In the genomic region with DNA sequence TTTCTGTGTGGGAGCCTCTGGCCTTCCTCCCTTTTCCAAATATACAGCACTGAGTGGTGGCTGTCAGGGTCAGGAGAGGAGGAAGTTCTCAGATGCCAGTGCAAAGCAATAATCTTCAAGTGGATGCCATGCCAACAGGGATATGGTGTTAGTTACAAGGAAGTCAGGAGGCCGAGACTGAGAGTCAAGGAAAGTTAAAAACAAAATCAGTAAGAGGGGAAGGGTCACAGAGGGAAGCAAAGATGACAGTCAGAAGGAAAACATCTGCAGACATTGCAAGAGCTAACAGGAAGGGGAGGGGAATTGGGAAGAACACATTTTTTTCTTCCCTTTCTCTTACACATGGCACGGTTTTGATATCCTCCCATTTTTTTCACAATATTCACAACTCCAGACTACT, we compare ENCODE assay signal across 22 cellular contexts.
A peak's percentile ranks its signal among the peaks of the same experiment; 100 is the strongest.
DNase-seq lines count a peak whose midpoint lies in the region; ATAC-seq, FAIRE-seq and TF ChIP-seq lines count a peak whose summit lies in the region.
"Had no signal": no experiment of that assay in that cellular context is flagged by ENCODE, and none has a peak within 500 bp of the region (broad histone marks: within the 10 kb centered on the region; RNA-seq: fewer than 3 reads in every experiment).

No MANE protein-coding gene starts in this region.

- no peak overlapping the region for H2BK15ac ChIP-seq in H1 (ENCODE audit: low read length)

- no peak overlapping the region for H2AK5ac ChIP-seq in H1 (ENCODE audit: low read depth, low read length)

- intact Hi-C loops in left lung (cut with DNase I), result no loop called here
- intact Hi-C loops in sciatic nerve (cut with DNase I), result no loop called here
- intact Hi-C loops in body of pancreas (cut with DNase I), result no loop called here

- no peak overlapping the region for H2BK20ac ChIP-seq in H1 (ENCODE audit: low read length)

- no peak for TF ChIP-seq EP300 in H1 (IDR thresholded peaks at IDR 0.05; ENCODE audit: borderline replicate concordance in 1 of 2, low read depth in 2 of 2, low read length in 2 of 2)

- peaks cover 29 to 30% of the 10 kb centered on the region in 2 experiments for H3K9me3 ChIP-seq in H1 (ENCODE audit: insufficient read depth in 2 of 2, low read depth in 1 of 2, low read length in 1 of 2)
- H3K9me3 ChIP-seq in left lung, result peaks cover 0 to 36% of the 10 kb centered on the region in 2 donors
- H3K9me3 ChIP-seq in body of pancreas, result no peaks in the 10 kb centered on the region
- H3K9me3 ChIP-seq: BE2C, SK-N-SH had no signal

- no peak overlapping the region for H4K5ac ChIP-seq in H1 (ENCODE audit: insufficient read length, low read depth, low read length)

- FAIRE-seq in H1 (lab: Jason Lieb, UNC), result no peak
- FAIRE-seq: A204.1, GM12878, HTR-8/SVneo had no signal

- H3K23me2 ChIP-seq in H1 (ENCODE audit: low read depth, low read length), result no peaks in the 10 kb centered on the region

- no peaks in the 10 kb centered on the region; a peak in 1 of 8 replicates for H3K36me3 ChIP-seq in H1 (ENCODE audit: control insufficient read depth in 2 of 4, insufficient read depth in 4 of 4, low read length in 3 of 4)
- H3K36me3 ChIP-seq in left lung, result no peaks in the 10 kb centered on the region
- H3K36me3 ChIP-seq in body of pancreas (replicated peaks in 1 of 2; ENCODE audit: insufficient read depth in 1 of 2, low read depth in 2 of 2), result no peaks in the 10 kb centered on the region
- H3K36me3 ChIP-seq: BE2C had no signal

- no peak overlapping the region; the same call in 1 of the 2 replicates for H2BK12ac ChIP-seq in H1 (ENCODE audit: low read depth, low read length)

- TF ChIP-seq POLR2A in H1 (IDR thresholded peaks at IDR 0.05; ENCODE audit: control extremely low read depth in 1 of 2, low read depth in 2 of 2, low read length in 2 of 2), result no peak
- TF ChIP-seq POLR2A in body of pancreas (IDR thresholded peaks at IDR 0.05), result no peak

- no peaks in the 10 kb centered on the region for H3K79me2 ChIP-seq in H1 (ENCODE audit: control insufficient read depth in 1 of 2, insufficient read depth in 2 of 2, low read length in 2 of 2)

- no peak overlapping the region for H3K4me2 ChIP-seq in H1 (ENCODE audit: insufficient read depth in 1 of 2, low read depth in 2 of 2, low read length in 2 of 2)
- H3K4me2 ChIP-seq: KMS-11, SK-N-SH had no signal

- no peak for TF ChIP-seq RAD21 in H1 (IDR thresholded peaks at IDR 0.05 in 1 of 2, conservative IDR thresholded peaks at IDR 0.05 in 1 of 2; ENCODE audit: low read depth in 2 of 2, low read length in 2 of 2)

- no peak overlapping the region for H3K4me3 ChIP-seq in H1 (ENCODE audit: extremely low read depth in 1 of 4, insufficient read depth in 2 of 4, low read depth in 3 of 4, low read length in 4 of 4)
- H3K4me3 ChIP-seq in left lung, result no peak overlapping the region
- no peak overlapping the region for H3K4me3 ChIP-seq in body of pancreas
- H3K4me3 ChIP-seq: GM12878 had no signal

- H2BK120ac ChIP-seq in H1 (replicated peaks; ENCODE audit: low read depth, low read length), result no peak overlapping the region

- H4K91ac ChIP-seq in H1 (replicated peaks; ENCODE audit: insufficient read length, low read length), result no peak overlapping the region

- CTCF ChIA-PET in H1 (lab: Charles Lee; ENCODE audit: partially characterized antibody), result no interaction called here
- CTCF ChIA-PET in HEK293T (lab: Yijun Ruan, JAX), result no interaction called here

- H3K27me3 ChIP-seq in H1 (replicated peaks in 1 of 4; ENCODE audit: control insufficient read depth in 3 of 4, extremely low read depth in 1 of 4, insufficient read depth in 3 of 4, low read length in 3 of 4) (no peaks in the 10 kb centered on the region), left lung (no peaks in the 10 kb centered on the region), body of pancreas (no peaks in the 10 kb centered on the region)
- H3K27me3 ChIP-seq: BE2C had no signal

- peak; percentile 41 for ATAC-seq in left lung
- ATAC-seq in sciatic nerve, result peak; percentile 72
- no peak for ATAC-seq in body of pancreas
- ATAC-seq: activated T-helper 17 cell treated with anti-CD3 and anti-CD28 coated beads, Interleukin-2, amount 50 U/mL, for 72 hours; GM12878; stimulated activated naive CD8-positive, alpha-beta T cell treated with anti-CD3 and anti-CD28 coated beads, Interleukin-15, amount 100 ng/mL, for 72 hours had no signal

- WGBS in H1 (ENCODE audit: extremely low coverage in 1 of 2, insufficient coverage in 1 of 2, insufficient read length in 1 of 2, insufficient replicate concordance in 2 of 2, low coverage in 1 of 2, low lambda C conversion rate in 2 of 2, missing lambda C conversion rate in 1 of 2), 2 experiments, result 93% methylated on average over 2 of the region's 2 CpGs; no CpG with 5 or more reads in 1 of the 2 experiments
- WGBS in body of pancreas, 2 donors, result 63 to 71% methylated on average over 2 of the region's 2 CpGs

- H3K14ac ChIP-seq in H1 (ENCODE audit: insufficient read length), result no peak overlapping the region

- peak overlapping the region; percentile 38; the same call in 1 of the 2 replicates for H2BK5ac ChIP-seq in H1 (ENCODE audit: low read depth, low read length)

- DNase-seq in NCI-H2107 treated with DMSO at 0.1 percent for 48 hours (lab: John Stamatoyannopoulos, UW; ENCODE audit: unreplicated experiment) (peak; percentile 13), NCI-H2107 (lab: John Stamatoyannopoulos, UW) (no peak), H1 (ENCODE audit: low read depth in 1 of 2, low spot score in 2 of 2) (no peak), left lung (no peak), sciatic nerve (ENCODE audit: low spot score) (no peak), body of pancreas (no peak), NCI-H748 treated with DMSO at 0.1 percent for 48 hours (lab: John Stamatoyannopoulos, UW) (no peak), HEK293T (ENCODE audit: extremely low spot score) (no peak)
- DNase-seq: activated CD8-positive, alpha-beta memory T cell treated with anti-CD3 and anti-CD28 coated beads, Interleukin-2, amount 50 U/mL, for 4 hours; BE2C; DND-41; effector CD4-positive, alpha-beta T cell; HFFc6; kidney glomerular epithelial cell; SK-N-SH; stimulated activated CD4-positive, alpha-beta T cell treated with anti-CD3 and anti-CD28 coated beads, Interleukin-4, amount 100 ng/mL, for 24 hours; stimulated activated naive CD8-positive, alpha-beta T cell treated with anti-CD3 and anti-CD28 coated beads, Interleukin-15, amount 100 ng/mL, for 72 hours had no signal

- POLR2A ChIA-PET in H1 (lab: Charles Lee; ENCODE audit: partially characterized antibody) (no interaction called here), HEK293T (lab: Yijun Ruan, JAX) (no interaction called here)

- no peak overlapping the region for H2AFZ ChIP-seq in H1 (ENCODE audit: low read length)

- H3K56ac ChIP-seq in H1 (replicated peaks; ENCODE audit: insufficient read length, low read depth, low read length), result no peak overlapping the region

- no peaks in the 10 kb centered on the region for H3K79me1 ChIP-seq in H1 (ENCODE audit: low read depth, low read length)

- no peak overlapping the region for H3K27ac ChIP-seq in H1 (ENCODE audit: low read depth, low read length)
- H3K27ac ChIP-seq in left lung, result peak overlapping the region in 1 of 2 donors; percentile 33
- H3K27ac ChIP-seq in body of pancreas, result no peak overlapping the region
- H3K27ac ChIP-seq: KMS-11 had no signal

- TF ChIP-seq CTCF in H1 (IDR thresholded peaks at IDR 0.05; ENCODE audit: control extremely low read depth in 1 of 3, insufficient read depth in 1 of 3, low read depth in 1 of 3, low read length in 3 of 3), result no peak
- no peak for TF ChIP-seq CTCF in left lung (IDR thresholded peaks at IDR 0.05)
- no peak for TF ChIP-seq CTCF in body of pancreas (IDR thresholded peaks at IDR 0.05)

- no peak overlapping the region for H3K4ac ChIP-seq in H1 (replicated peaks; ENCODE audit: insufficient read length, low read depth, low read length)

- H3K23ac ChIP-seq in H1 (ENCODE audit: insufficient read length), result no peak overlapping the region

- H4K20me1 ChIP-seq in H1 (replicated peaks in 1 of 2; ENCODE audit: control insufficient read depth in 1 of 2, insufficient read depth in 2 of 2, low read length in 2 of 2), result no peaks in the 10 kb centered on the region

- no peaks in the 10 kb centered on the region for H3K4me1 ChIP-seq in H1 (replicated peaks in 1 of 4; ENCODE audit: control insufficient read depth in 3 of 4, insufficient read depth in 4 of 4, low read length in 3 of 4)
- no peaks in the 10 kb centered on the region for H3K4me1 ChIP-seq in left lung
- H3K4me1 ChIP-seq in body of pancreas, result no peaks in the 10 kb centered on the region
- H3K4me1 ChIP-seq: BE2C had no signal

- no peak overlapping the region for H3K9ac ChIP-seq in H1 (replicated peaks in 1 of 4; ENCODE audit: extremely low read depth in 1 of 4, low read depth in 3 of 4, low read length in 3 of 4)
- H3K9ac ChIP-seq: KMS-11, SK-N-SH had no signal

- no peak overlapping the region for H3K18ac ChIP-seq in H1 (ENCODE audit: extremely low read depth, low read length)

- no peak overlapping the region for H4K8ac ChIP-seq in H1 (ENCODE audit: extremely low read depth, insufficient read depth, low read length)

TF ChIP-seq in H1, 55 proteins besides CTCF, POLR2A, EP300 and RAD21 (continues in another document):
- TF ChIP-seq RFX5 (IDR thresholded peaks at IDR 0.05; ENCODE audit: borderline replicate concordance, low read depth, low read length) (no peak), HDAC6 (IDR thresholded peaks at IDR 0.05; ENCODE audit: low read depth, low read length) (no peak), FOSL1 (IDR thresholded peaks at IDR 0.05; ENCODE audit: insufficient read depth, low read depth, low read length) (no peak), KDM1A (IDR thresholded peaks at IDR 0.05; ENCODE audit: borderline replicate concordance, low read length) (no peak), SIX5 (IDR thresholded peaks at IDR 0.05; ENCODE audit: low read depth, low read length) (no peak)
- TF ChIP-seq, protein P1, sequence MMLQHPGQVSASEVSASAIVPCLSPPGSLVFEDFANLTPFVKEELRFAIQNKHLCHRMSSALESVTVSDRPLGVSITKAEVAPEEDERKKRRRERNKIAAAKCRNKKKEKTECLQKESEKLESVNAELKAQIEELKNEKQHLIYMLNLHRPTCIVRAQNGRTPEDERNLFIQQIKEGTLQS (IDR thresholded peaks at IDR 0.05; ENCODE audit: insufficient read depth, low read depth, low read length), result no peak

TF ChIP-seq in HEK293T, 16 proteins besides CTCF, POLR2A, EP300 and RAD21:
- no peak for TF ChIP-seq LEF1 (IDR thresholded peaks at IDR 0.05; ENCODE audit: borderline replicate concordance)
- no peak for TF ChIP-seq CTBP1 (IDR thresholded peaks at IDR 0.05; ENCODE audit: borderline replicate concordance)
- TF ChIP-seq TARDBP (IDR thresholded peaks at IDR 0.05), result no peak
- TF ChIP-seq FOXM1 (IDR thresholded peaks at IDR 0.05; ENCODE audit: borderline replicate concordance), result no peak
TF ChIP-seq in HEK293T: peak in this region for 0.
